ENCODE assay signal across 29 cellular contexts in genomic region chr5:61538722-61539501, GRCh38.
DNase-seq lines count a peak whose midpoint lies in the region; TF ChIP-seq lines count a peak whose summit lies in the region.
"Had no signal": no experiment of that assay in that cellular context is flagged by ENCODE, and none has a peak within 500 bp of the region (broad histone marks: within the 10 kb centered on the region; RNA-seq: fewer than 3 reads in every experiment).

No MANE protein-coding gene starts in this region.

- in situ Hi-C loops in GM23248 (cut with MboI) = no loop called here

- H3K27me3 Mint-ChIP-seq in activated T-cell treated with anti-CD3 and anti-CD28 coated beads, Interleukin-2, amount 50 U/mL, for 24 hours = no peaks in the 10 kb centered on the region
- H3K27me3 Mint-ChIP-seq: activated naive CD8-positive, alpha-beta T cell treated with anti-CD3 and anti-CD28 coated beads, Interleukin-2, amount 10 ng/mL, durations not matched to agents 7 days and 5 days; central memory CD8-positive, alpha-beta T cell; progenitor cell of endocrine pancreas; stimulated activated naive CD8-positive, alpha-beta T cell treated with anti-CD3 and anti-CD28 coated beads, Interleukin-15, amount 100 ng/mL, for 72 hours had no signal

- H3K4me3 ChIP-seq in GM23248 (no peak overlapping the region), epithelial cell of esophagus (ENCODE audit: low read length) (no peak overlapping the region), smooth muscle cell (no peak overlapping the region)
- H3K4me3 ChIP-seq: GM12878, Peyer's patch, right lobe of liver, SJCRH30, vagina had no signal

- no peak overlapping the region for H3K4me2 ChIP-seq in GM23248 (ENCODE audit: unreplicated experiment)
- no peak overlapping the region for H3K4me2 ChIP-seq in smooth muscle cell
- H3K4me2 ChIP-seq: KMS-11 had no signal

- H3K36me3 ChIP-seq in GM23248 (ENCODE audit: low read depth) (peaks cover 65% of the 10 kb centered on the region), smooth muscle cell (ENCODE audit: low read depth) (peaks cover 51% of the 10 kb centered on the region)

- H3K79me2 ChIP-seq in GM23248 (ENCODE audit: insufficient read depth) (no peaks in the 10 kb centered on the region), smooth muscle cell (ENCODE audit: low read depth) (no peaks in the 10 kb centered on the region)

- TF ChIP-seq CTCF in VCaP (conservative IDR thresholded peaks at IDR 0.05) = no peak
- no peak for TF ChIP-seq CTCF in epithelial cell of esophagus (IDR thresholded peaks at IDR 0.05; ENCODE audit: insufficient read depth, low read depth, low read length, missing control alignments)
- TF ChIP-seq CTCF in smooth muscle cell (IDR thresholded peaks at IDR 0.05; ENCODE audit: borderline replicate concordance, insufficient read depth, poor library complexity, severe bottlenecking) = no peak

- H4K20me1 ChIP-seq in GM23248 (ENCODE audit: insufficient read depth) (no peaks in the 10 kb centered on the region), smooth muscle cell (ENCODE audit: low read depth) (peaks cover 6% of the 10 kb centered on the region)

- H3K4me1 Mint-ChIP-seq in activated T-cell treated with anti-CD3 and anti-CD28 coated beads, Interleukin-2, amount 50 U/mL, for 24 hours (ENCODE audit: low read depth) = peaks cover 28% of the 10 kb centered on the region
- H3K4me1 Mint-ChIP-seq: H9 had no signal

- H3K4me3 Mint-ChIP-seq in activated T-cell treated with anti-CD3 and anti-CD28 coated beads, Interleukin-2, amount 50 U/mL, for 24 hours = no peak overlapping the region
- H3K4me3 Mint-ChIP-seq: activated naive CD8-positive, alpha-beta T cell treated with anti-CD3 and anti-CD28 coated beads, Interleukin-2, amount 10 ng/mL, durations not matched to agents 7 days and 5 days; central memory CD8-positive, alpha-beta T cell; H9; immature natural killer cell; stimulated activated naive CD8-positive, alpha-beta T cell treated with anti-CD3 and anti-CD28 coated beads, Interleukin-15, amount 100 ng/mL, for 72 hours had no signal

- H3F3A ChIP-seq in GM23248 (ENCODE audit: insufficient read depth) = no peaks in the 10 kb centered on the region
- no peaks in the 10 kb centered on the region for H3F3A ChIP-seq in smooth muscle cell (ENCODE audit: low read depth)

- H3K9ac ChIP-seq in GM23248 (no peak overlapping the region), smooth muscle cell (ENCODE audit: low read depth) (no peak overlapping the region)
- H3K9ac ChIP-seq: KMS-11 had no signal

- H3K27me3 ChIP-seq in GM23248 (replicated peaks; ENCODE audit: insufficient read depth) = no peaks in the 10 kb centered on the region
- no peaks in the 10 kb centered on the region for H3K27me3 ChIP-seq in smooth muscle cell (ENCODE audit: low read depth)
- H3K27me3 ChIP-seq: neutrophil, Peyer's patch, right lobe of liver, SJCRH30, vagina had no signal

- H3K9me3 Mint-ChIP-seq in activated T-cell treated with anti-CD3 and anti-CD28 coated beads, Interleukin-2, amount 50 U/mL, for 24 hours = peaks cover 10% of the 10 kb centered on the region
- H3K9me3 Mint-ChIP-seq: central memory CD8-positive, alpha-beta T cell; stimulated activated naive CD8-positive, alpha-beta T cell treated with anti-CD3 and anti-CD28 coated beads, Interleukin-15, amount 100 ng/mL, for 72 hours had no signal

- DNase-seq in GM23248 (peak; percentile 10), epithelial cell of esophagus (ENCODE audit: low read depth) (peak; percentile 83), smooth muscle cell (lab: John Stamatoyannopoulos, UW; ENCODE audit: unreplicated experiment) (no peak), NCI-H1092 (lab: John Stamatoyannopoulos, UW) (no peak), foreskin melanocyte (no peak)
- no peak for DNase-seq in activated T-cell treated with anti-CD3 and anti-CD28 coated beads, Interleukin-2, amount 50 U/mL, for 24 hours
- DNase-seq: activated CD4-positive, alpha-beta T cell treated with anti-CD3 and anti-CD28 coated beads for 48 hours; activated effector memory CD4-positive, alpha-beta T cell treated with Interleukin-2 at 50 U/mL for 16 hours; activated naive CD8-positive, alpha-beta T cell treated with anti-CD3 and anti-CD28 coated beads, Interleukin-2, amount 10 ng/mL, durations not matched to agents 7 days and 5 days; EL; H9; immature natural killer cell; mesendoderm; NCI-H1417; NCI-H2081; NCI-H226; Peyer's patch; right lobe of liver; SJCRH30; stimulated activated CD8-positive, alpha-beta memory T cell treated with anti-CD3 and anti-CD28 coated beads, Interleukin-4, amount 100 ng/mL, for 48 hours; stimulated activated naive CD8-positive, alpha-beta T cell treated with anti-CD3 and anti-CD28 coated beads, Interleukin-15, amount 100 ng/mL, for 72 hours; SW 1271 had no signal

- H3K27ac ChIP-seq in GM23248 (no peak overlapping the region), VCaP (peak overlapping the region; percentile 71), smooth muscle cell (ENCODE audit: low read depth) (peak overlapping the region; percentile 20)
- H3K27ac ChIP-seq: KMS-11, neutrophil, Peyer's patch, right lobe of liver, SJCRH30, vagina had no signal

- H3K4me1 ChIP-seq in GM23248 (ENCODE audit: insufficient read depth) (no peaks in the 10 kb centered on the region), smooth muscle cell (ENCODE audit: low read depth) (no peaks in the 10 kb centered on the region)
- H3K4me1 ChIP-seq: Peyer's patch, right lobe of liver, SJCRH30, vagina had no signal

- no peaks in the 10 kb centered on the region for H3K9me2 ChIP-seq in GM23248 (ENCODE audit: insufficient read depth)

- no peak overlapping the region for H2AFZ ChIP-seq in GM23248
- no peak overlapping the region for H2AFZ ChIP-seq in smooth muscle cell (ENCODE audit: low read depth)

- H3K36me3 Mint-ChIP-seq in activated T-cell treated with anti-CD3 and anti-CD28 coated beads, Interleukin-2, amount 50 U/mL, for 24 hours (ENCODE audit: low read depth) = peaks cover 82% of the 10 kb centered on the region

- 93% methylated on average over 5 of the region's 5 CpGs for WGBS in GM23248 (ENCODE audit: low coverage in 1 of 2, low lambda C conversion rate in 2 of 2, missing lambda C conversion rate in 2 of 2), 2 experiments
- WGBS in smooth muscle cell (ENCODE audit: low lambda C conversion rate) = 87% methylated on average over 5 of the region's 5 CpGs

- H3K9me3 ChIP-seq in GM23248 (ENCODE audit: low read depth) = no peaks in the 10 kb centered on the region
- peaks cover 8% of the 10 kb centered on the region for H3K9me3 ChIP-seq in smooth muscle cell (replicated peaks; ENCODE audit: low read depth)
- H3K9me3 ChIP-seq: neutrophil, Peyer's patch, right lobe of liver had no signal

- H3K27ac Mint-ChIP-seq in activated T-cell treated with anti-CD3 and anti-CD28 coated beads, Interleukin-2, amount 50 U/mL, for 24 hours = no peak overlapping the region
- H3K27ac Mint-ChIP-seq: activated naive CD8-positive, alpha-beta T cell treated with anti-CD3 and anti-CD28 coated beads, Interleukin-2, amount 10 ng/mL, durations not matched to agents 7 days and 5 days; H9; immature natural killer cell; progenitor cell of endocrine pancreas had no signal

Comparison
In these comparisons a context has a peak if more than half of its experiments do, and no peak if none do; other contexts are left out.
1. DNase-seq: peak in GM23248 (single experiment) and epithelial cell of esophagus (single experiment); none in smooth muscle cell (single experiment), activated T-cell treated with anti-CD3 and anti-CD28 coated beads, Interleukin-2, amount 50 U/mL, for 24 hours (single experiment), NCI-H1092 (single experiment) and foreskin melanocyte (single experiment).